8 cellular contexts compared by ENCODE assay signal in the genomic region with DNA sequence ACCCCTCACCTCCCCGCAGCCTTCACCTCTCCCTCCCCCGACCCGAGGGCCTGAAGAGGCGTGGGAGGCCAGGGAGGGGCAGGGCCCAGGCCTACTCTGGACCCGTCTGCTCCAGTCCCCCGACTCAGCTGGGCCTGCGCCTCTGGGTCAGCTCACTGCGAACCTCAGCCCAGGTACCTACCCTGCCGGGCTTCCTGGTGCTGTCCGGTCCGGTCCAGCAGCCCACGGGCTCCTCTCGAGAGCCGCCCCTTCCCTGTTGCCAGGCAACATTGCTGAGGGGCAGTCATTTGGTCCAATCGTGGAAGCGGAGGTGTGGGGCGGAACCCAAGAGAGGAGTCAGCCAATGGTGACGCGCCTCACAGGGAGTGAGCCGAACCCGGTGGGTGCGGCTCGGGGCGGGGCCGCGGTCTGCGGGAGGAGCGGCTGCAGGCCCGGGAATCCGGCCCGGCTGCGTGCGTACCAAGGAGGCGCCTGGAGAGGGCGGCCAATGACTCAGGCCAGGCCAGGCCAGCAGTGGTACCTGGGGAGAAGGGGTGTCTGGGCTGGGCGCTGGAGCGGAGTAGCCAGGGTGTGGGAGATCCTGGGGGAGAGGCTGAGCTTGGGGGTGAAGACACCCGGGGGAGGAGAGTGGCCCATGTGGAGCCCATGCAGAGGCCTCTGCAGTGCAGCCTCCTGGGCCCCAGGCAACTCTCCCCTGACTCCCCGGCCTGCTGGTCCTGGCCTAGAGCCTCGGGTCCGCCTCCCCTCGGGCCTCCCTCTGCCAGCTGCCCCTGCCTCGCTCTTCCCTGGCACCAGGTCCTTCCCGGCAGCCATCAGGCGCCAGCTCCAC. TPM values are rescaled to one million over a fixed set of nuclear protein-coding genes. Genes with fewer than 3 reads are reported as not detected.
DNase-seq lines count a peak whose midpoint lies in the region; ATAC-seq and TF ChIP-seq lines count a peak whose summit lies in the region.

A gene with protein sequence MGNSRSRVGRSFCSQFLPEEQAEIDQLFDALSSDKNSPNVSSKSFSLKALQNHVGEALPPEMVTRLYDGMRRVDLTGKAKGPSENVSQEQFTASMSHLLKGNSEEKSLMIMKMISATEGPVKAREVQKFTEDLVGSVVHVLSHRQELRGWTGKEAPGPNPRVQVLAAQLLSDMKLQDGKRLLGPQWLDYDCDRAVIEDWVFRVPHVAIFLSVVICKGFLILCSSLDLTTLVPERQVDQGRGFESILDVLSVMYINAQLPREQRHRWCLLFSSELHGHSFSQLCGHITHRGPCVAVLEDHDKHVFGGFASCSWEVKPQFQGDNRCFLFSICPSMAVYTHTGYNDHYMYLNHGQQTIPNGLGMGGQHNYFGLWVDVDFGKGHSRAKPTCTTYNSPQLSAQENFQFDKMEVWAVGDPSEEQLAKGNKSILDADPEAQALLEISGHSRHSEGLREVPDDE (minus strand): TSS at position 240 of the 829 bp plus-strand sequence. CDS start 6,573 bp downstream, outside the sequence.

- peaks cover 32% of the 10 kb centered on the region for H3K4me1 Mint-ChIP-seq in chondrocyte (ENCODE audit: low read depth)

- H3K27me3 Mint-ChIP-seq in chondrocyte (ENCODE audit: low read depth): no peaks in the 10 kb centered on the region

- H3K27ac Mint-ChIP-seq in chondrocyte (ENCODE audit: unreplicated experiment): peak within 1 kb of the TSS; percentile 96

- H3K27me3 ChIP-seq in kidney epithelial cell (ENCODE audit: control insufficient read depth, insufficient read depth, low read length): no peaks in the 10 kb centered on the region

- H3K36me3 ChIP-seq in kidney epithelial cell (ENCODE audit: control insufficient read depth, insufficient read depth, low read length): no peaks in the 10 kb centered on the region

- DNase-seq in 8988T (peak; percentile 97), NCI-H2227 treated with DMSO at 0.1 percent for 48 hours (lab: John Stamatoyannopoulos, UW) (peak; percentile 84), chondrocyte (ENCODE audit: low spot score) (peak; percentile 99), kidney epithelial cell (ENCODE audit: low read depth) (peak; percentile 84)
- peak; percentile 95 for DNase-seq in activated CD4-positive, alpha-beta T cell treated with anti-CD3 and anti-CD28 coated beads for 1 hour
- peak; percentile 95 to 98 for DNase-seq in stimulated activated CD4-positive, alpha-beta T cell treated with anti-CD3 and anti-CD28 coated beads, Interleukin-15, amount 100 ng/mL, for 48 hours (ENCODE audit: low read depth in 2 of 2)

- ATAC-seq in GM18508 (IDR thresholded peaks at IDR 0.05; ENCODE audit: insufficient read depth, unreplicated experiment): peak; percentile 85
- ATAC-seq in HG03025 (IDR thresholded peaks at IDR 0.05; ENCODE audit: low FRiP score, unreplicated experiment): peak; percentile 92

- TF ChIP-seq CTCF in chondrocyte (IDR thresholded peaks at IDR 0.05) (no peak), kidney epithelial cell (IDR thresholded peaks at IDR 0.05; ENCODE audit: insufficient read depth, low read length, poor library complexity, severe bottlenecking) (no peak)

- H3K4me3 Mint-ChIP-seq in chondrocyte (ENCODE audit: unreplicated experiment): peak within 1 kb of the TSS; percentile 84

- no peaks in the 10 kb centered on the region for H3K9me3 Mint-ChIP-seq in chondrocyte (ENCODE audit: low read depth)

- H3K36me3 Mint-ChIP-seq in chondrocyte (ENCODE audit: low read depth): no peaks in the 10 kb centered on the region

- peak within 1 kb of the TSS; percentile 84 for H3K4me3 ChIP-seq in kidney epithelial cell (ENCODE audit: low read depth, low read length)

RNA-seq across cellular contexts. Expression of the gene that starts here (rescaled TPM):
- total RNA-seq in chondrocyte: 21.0 to 27.9 TPM (median 26.8 TPM) in 3 replicates
- total RNA-seq in kidney epithelial cell: 26.9 and 34.4 TPM in 2 replicates

Comparison
In these comparisons a context has a peak if more than half of its experiments do, and no peak if none do; other contexts are left out.
1. Peak in every context shown above with its lines: DNase-seq, ATAC-seq and H3K4me3 ChIP-seq.